ENCODE assay signal across 9 cellular contexts in genomic region chr10:44962870-44963738, GRCh38. TPM values are rescaled to one million over a fixed set of nuclear protein-coding genes. Genes with fewer than 3 reads are reported as not detected.
A peak's percentile ranks its signal among the peaks of the same experiment; 100 is the strongest.
DNase-seq lines count a peak whose midpoint lies in the region; ATAC-seq, FAIRE-seq and TF ChIP-seq lines count a peak whose summit lies in the region.
"Had no signal": no experiment of that assay in that cellular context is flagged by ENCODE, and none has a peak within 500 bp of the region (broad histone marks: within the 10 kb centered on the region; RNA-seq: fewer than 3 reads in every experiment).

No MANE protein-coding gene starts in this region.

- H3K4me3 ChIP-seq in body of pancreas (no peak overlapping the region), lower lobe of right lung (peak overlapping the region; percentile 24)

- intact Hi-C loops in Right ventricle myocardium superior (cut with DNase I) = no loop called here
- intact Hi-C loops in cardiac septum (cut with DNase I) = no loop called here
- intact Hi-C loops in body of pancreas (cut with DNase I) = no loop called here
- intact Hi-C loops in lower lobe of right lung (cut with DNase I) = no loop called here

- peak in 2 of 3 donors; percentile 7 to 30 for TF ChIP-seq POLR2A in body of pancreas (IDR thresholded peaks at IDR 0.05)

- H3K27me3 ChIP-seq in body of pancreas = no peaks in the 10 kb centered on the region
- no peaks in the 10 kb centered on the region for H3K27me3 ChIP-seq in lower lobe of right lung (ENCODE audit: low read depth)

- peaks cover 78% of the 10 kb centered on the region for H3K4me1 ChIP-seq in body of pancreas
- H3K4me1 ChIP-seq in lower lobe of right lung = peaks cover 83% of the 10 kb centered on the region

- DNase-seq in Right ventricle myocardium superior (peak; percentile 68), cardiac septum (ENCODE audit: low spot score) (no peak), body of pancreas (peak in 1 of 4 donors; percentile 38), lower lobe of right lung (no peak), urothelium cell line (ENCODE audit: low spot score) (peak; percentile 50)
- no peak for DNase-seq in NK-92 treated with Interleukin-12 subunit alpha and Interleukin-12 subunit beta, amount 100 ng/mL, for 24 hours (lab: John Stamatoyannopoulos, UW)

- H3K36me3 ChIP-seq in body of pancreas (replicated peaks in 1 of 2; ENCODE audit: insufficient read depth in 1 of 2, low read depth in 2 of 2) (no peaks in the 10 kb centered on the region), lower lobe of right lung (no peaks in the 10 kb centered on the region)

- H3K27ac ChIP-seq in body of pancreas (peak overlapping the region; percentile 57 to 89 (median 82)), lower lobe of right lung (peak overlapping the region; percentile 86)

- peak in 3 of 7 experiments; percentile 19 to 32 (median 20) for TF ChIP-seq CTCF in body of pancreas (IDR thresholded peaks at IDR 0.05)
- peak; percentile 49 for TF ChIP-seq CTCF in lower lobe of right lung (IDR thresholded peaks at IDR 0.05)

- no peak for FAIRE-seq in urothelium cell line (lab: Jason Lieb, UNC)

- WGBS in body of pancreas, 2 donors = 60 to 69% methylated on average over 17 to 19 of the region's 19 CpGs

- H3K9me3 ChIP-seq in body of pancreas (no peaks in the 10 kb centered on the region), lower lobe of right lung (no peaks in the 10 kb centered on the region)

- peak; percentile 19 for ATAC-seq in Right ventricle myocardium superior (ENCODE audit: poor library complexity)
- no peak for ATAC-seq in body of pancreas
- peak in 1 of 2 donors; percentile 23 for ATAC-seq in lower lobe of right lung
- no peak for ATAC-seq in GM19397 (IDR thresholded peaks at IDR 0.05; ENCODE audit: unreplicated experiment)
- no peak for ATAC-seq in HG03039 (IDR thresholded peaks at IDR 0.05; ENCODE audit: unreplicated experiment)

RNA-seq across cellular contexts. Expression of gene RASSF4, which starts 3.5 kb away (rescaled TPM):
- total RNA-seq in Right ventricle myocardium superior (87.5 TPM), cardiac septum (47.5 TPM), body of pancreas (10 to 100 TPM; 44.5 to 50.8 TPM), lower lobe of right lung (49.0 TPM)

RNA-seq across cellular contexts. Expression of gene DEPP1, which starts 15.5 kb away (rescaled TPM):
- total RNA-seq in Right ventricle myocardium superior (35.1 TPM), cardiac septum (45.5 TPM), body of pancreas (100 to 1,000 TPM; 226 to 230 TPM), lower lobe of right lung (108 TPM)

RNA-seq across cellular contexts. Expression of gene ZNF22, which starts 37.6 kb away (rescaled TPM):
- total RNA-seq in Right ventricle myocardium superior (11.4 TPM), cardiac septum (14.9 TPM), body of pancreas (10 to 100 TPM; 12.9 to 30.4 TPM), lower lobe of right lung (22.1 TPM)

RNA-seq across cellular contexts. Expression of gene TMEM72, which starts 52.0 kb away (rescaled TPM):
- total RNA-seq in Right ventricle myocardium superior (not detected), cardiac septum (not detected), body of pancreas (10 to 100 TPM in 1 of 2 donors, 1 to 10 TPM in 1; 4.7 to 10.2 TPM), lower lobe of right lung (not detected)
- total RNA-seq: Daoy had no signal

Comparison
In these comparisons a context has a peak if more than half of its experiments do, and no peak if none do; other contexts are left out.
1. DNase-seq: peak in Right ventricle myocardium superior (single experiment) and urothelium cell line (single experiment); none in cardiac septum (single experiment), lower lobe of right lung (single experiment) and NK-92 treated with Interleukin-12 subunit alpha and Interleukin-12 subunit beta, amount 100 ng/mL, for 24 hours (single experiment).